In genomic region chr7:123768493-123768892, GRCh38 we compare ENCODE assay signal across 16 cellular contexts. TPM values are rescaled to one million over a fixed set of nuclear protein-coding genes. Genes with fewer than 3 reads are reported as not detected.
DNase-seq lines count a peak whose midpoint lies in the region; ATAC-seq, FAIRE-seq and TF ChIP-seq lines count a peak whose summit lies in the region.
"Had no signal": no experiment of that assay in that cellular context is flagged by ENCODE, and none has a peak within 500 bp of the region (broad histone marks: within the 10 kb centered on the region; RNA-seq: fewer than 3 reads in every experiment).

No MANE protein-coding gene starts in this region.

- WGBS in GM12878 (ENCODE audit: insufficient coverage, insufficient replicate concordance, low lambda C conversion rate, missing lambda C conversion rate), result 79% methylated on average over 3 of the region's 3 CpGs
- no CpG with 5 or more reads among the region's 3 CpGs for WGBS in neuronal stem cell (ENCODE audit: extremely low coverage in 2 of 2, insufficient read length in 2 of 2, insufficient replicate concordance in 1 of 2), 2 donors
- WGBS in heart left ventricle, 4 donors, result 90 to 97% (median 93%) methylated on average over 3 of the region's 3 CpGs

- no peaks in the 10 kb centered on the region; the same call in 2 of the 3 replicates for H3K9me3 ChIP-seq in GM12878 (replicated peaks; ENCODE audit: control insufficient read depth, insufficient read depth, low read length)
- H3K9me3 ChIP-seq in neuronal stem cell (replicated peaks in 1 of 2; ENCODE audit: control insufficient read depth in 2 of 2, insufficient read depth in 1 of 2, low read depth in 1 of 2, low read length in 2 of 2), result no peaks in the 10 kb centered on the region
- no peaks in the 10 kb centered on the region for H3K9me3 ChIP-seq in heart left ventricle

- H2BK12ac ChIP-seq in neuronal stem cell (ENCODE audit: low read length), result no peak overlapping the region

- TF ChIP-seq POLR2A in GM12878 (IDR thresholded peaks at IDR 0.05; ENCODE audit: low read depth, low read length) (no peak), heart left ventricle (IDR thresholded peaks at IDR 0.05) (no peak)

- no peak overlapping the region for H4K8ac ChIP-seq in neuronal stem cell (ENCODE audit: low read depth, low read length)

- no peaks in the 10 kb centered on the region for H3K4me1 ChIP-seq in GM12878 (ENCODE audit: control insufficient read depth, insufficient read depth, low read length)
- H3K4me1 ChIP-seq in neuronal stem cell (ENCODE audit: control insufficient read depth in 2 of 2, insufficient read depth in 1 of 2, low read depth in 1 of 2, low read length in 2 of 2), result no peaks in the 10 kb centered on the region
- H3K4me1 ChIP-seq in heart left ventricle, result peaks cover 0 to 6% (median 0%) of the 10 kb centered on the region in 12 donors

- H3K36me3 Mint-ChIP-seq in CD14-positive monocyte, result no peaks in the 10 kb centered on the region
- H3K36me3 Mint-ChIP-seq: CD4-positive, CD25-positive, alpha-beta regulatory T cell had no signal

- intact Hi-C loops in GM12878 (cut with micrococcal nuclease; ENCODE audit: unreplicated experiment) (no loop called here), CD14-positive monocyte (cut with micrococcal nuclease) (no loop called here), heart left ventricle (cut with DNase I) (no loop called here)

- no peak for TF ChIP-seq RAD21 in GM12878 (IDR thresholded peaks at IDR 0.05; ENCODE audit: insufficient read depth, low read depth, low read length)

- no peak overlapping the region for H3K4me3 Mint-ChIP-seq in CD14-positive monocyte
- H3K4me3 Mint-ChIP-seq: CD4-positive, CD25-positive, alpha-beta regulatory T cell had no signal

- H3K4ac ChIP-seq in neuronal stem cell (ENCODE audit: low read length), result no peak overlapping the region

- peaks cover 2 to 4% (median 4%) of the 10 kb centered on the region in 7 donors for H3K9me3 Mint-ChIP-seq in CD14-positive monocyte

- H3K36me3 ChIP-seq in GM12878 (ENCODE audit: control insufficient read depth in 2 of 2, insufficient read depth in 2 of 2, low read length in 1 of 2), result no peaks in the 10 kb centered on the region
- no peaks in the 10 kb centered on the region for H3K36me3 ChIP-seq in neuronal stem cell (replicated peaks in 1 of 2; ENCODE audit: control insufficient read depth in 2 of 2, insufficient read depth in 2 of 2, low read length in 2 of 2)
- no peaks in the 10 kb centered on the region for H3K36me3 ChIP-seq in heart left ventricle

- no peak overlapping the region for H3K23ac ChIP-seq in neuronal stem cell (ENCODE audit: low read depth, low read length, poor library complexity)

- peaks cover 28% of the 10 kb centered on the region for H3K4me1 Mint-ChIP-seq in CD14-positive monocyte

- no peaks in the 10 kb centered on the region for H3K79me1 ChIP-seq in neuronal stem cell (ENCODE audit: low read depth, low read length)

- no peak overlapping the region for H2BK120ac ChIP-seq in neuronal stem cell (ENCODE audit: low read depth, low read length)

- POLR2A ChIA-PET in GM12878 (lab: Charles Lee), result interaction anchor here (2.9 kb wide), 1 partner anchor 20 kb away, joined by 13 read pairs; the partner anchor contains the start of gene WASL

- no peaks in the 10 kb centered on the region for H3K27me3 ChIP-seq in GM12878 (replicated peaks in 1 of 2; ENCODE audit: control insufficient read depth in 2 of 2, insufficient read depth in 2 of 2, low read length in 1 of 2)
- H3K27me3 ChIP-seq in neuronal stem cell (ENCODE audit: control insufficient read depth in 3 of 3, insufficient read depth in 3 of 3, low read depth in 1 of 3, low read length in 3 of 3), result no peaks in the 10 kb centered on the region
- H3K27me3 ChIP-seq in heart left ventricle, result no peaks in the 10 kb centered on the region

- H3K27me3 Mint-ChIP-seq in CD14-positive monocyte (ENCODE audit: low read depth in 3 of 3), result peaks cover 4 to 7% (median 4%) of the 10 kb centered on the region in 3 donors

- H4K91ac ChIP-seq in neuronal stem cell (ENCODE audit: low read depth, low read length, poor library complexity), result no peak overlapping the region

- H3K18ac ChIP-seq in neuronal stem cell (ENCODE audit: low read length), result no peak overlapping the region

- H3K79me2 ChIP-seq in GM12878 (ENCODE audit: control insufficient read depth, insufficient read depth, low read length), result no peaks in the 10 kb centered on the region

- CTCF ChIA-PET in GM12878 (lab: Yijun Ruan, JAX), result no interaction called here

- in situ Hi-C loops in GM12878 (cut with MboI), result no loop called here

- TF ChIP-seq CTCF in C4-2B (conservative IDR thresholded peaks at IDR 0.05), result no peak
- no peak for TF ChIP-seq CTCF in GM12878 (IDR thresholded peaks at IDR 0.05 in 2 of 3, conservative IDR thresholded peaks at IDR 0.05 in 1 of 3; ENCODE audit: control insufficient read depth in 2 of 3, extremely low read depth in 1 of 3, insufficient read depth in 1 of 3, low read depth in 3 of 3, low read length in 3 of 3)
- TF ChIP-seq CTCF in CD14-positive monocyte (IDR thresholded peaks at IDR 0.05), result no peak
- no peak for TF ChIP-seq CTCF in heart left ventricle (IDR thresholded peaks at IDR 0.05)

- no peak overlapping the region for H3K27ac Mint-ChIP-seq in CD14-positive monocyte
- H3K27ac Mint-ChIP-seq: CD4-positive, CD25-positive, alpha-beta regulatory T cell had no signal

- H3K4me2 ChIP-seq in GM12878 (ENCODE audit: control insufficient read depth, insufficient read depth) (no peak overlapping the region), neuronal stem cell (ENCODE audit: insufficient read depth, low read length, poor library complexity, severe bottlenecking) (no peak overlapping the region)

- no TSS peak for BruUV-seq in GM12878 (replicated peaks; lab: Mats Ljungman, UMichigan)

- no peak overlapping the region for H2AK5ac ChIP-seq in neuronal stem cell (ENCODE audit: low read depth, low read length)

- H3K4me3 ChIP-seq in GM12878 (no peak overlapping the region), neuronal stem cell (ENCODE audit: low read length in 2 of 2) (no peak overlapping the region), heart left ventricle (no peak overlapping the region)

- H2AFZ ChIP-seq in GM12878 (ENCODE audit: control insufficient read depth, low read depth, low read length) (no peak overlapping the region), neuronal stem cell (ENCODE audit: low read length) (no peak overlapping the region)

- no peak overlapping the region for H2BK5ac ChIP-seq in neuronal stem cell (ENCODE audit: low read length)

- H3K9ac ChIP-seq in GM12878 (ENCODE audit: control insufficient read depth, insufficient read depth, low read length) (no peak overlapping the region), neuronal stem cell (ENCODE audit: low read depth, low read length, poor library complexity) (peak overlapping the region; percentile 15)

- H2BK15ac ChIP-seq in neuronal stem cell (ENCODE audit: low read length), result no peak overlapping the region

- no peak for TF ChIP-seq EP300 in GM12878 (IDR thresholded peaks at IDR 0.05; ENCODE audit: borderline replicate concordance in 1 of 2, control insufficient read depth in 1 of 2, low read depth in 2 of 2, low read length in 2 of 2)

- no peak for ATAC-seq in GM12878
- peak; percentile 84 for ATAC-seq in left lobe of liver
- ATAC-seq in heart left ventricle, result no peak

- no peaks in the 10 kb centered on the region for H4K20me1 ChIP-seq in GM12878 (ENCODE audit: control insufficient read depth, insufficient read depth)

- SMC1A ChIA-PET in GM12878 (lab: Charles Lee; ENCODE audit: uncharacterized antibody, unreplicated experiment), result interaction anchor here (0.9 to 6.1 kb wide), 4 partner anchors 8 to 19 kb away, joined by 3 to 29 read pairs (median 15); partner anchors contain the start of gene WASL

- DNase-seq in GM12878 (ENCODE audit: low read depth, low spot score), result no peak
- peak; percentile 48 for DNase-seq in left lobe of liver (ENCODE audit: low spot score)
- no peak for DNase-seq in neuronal stem cell (ENCODE audit: low spot score)
- DNase-seq in CD14-positive monocyte (ENCODE audit: low spot score), result no peak
- DNase-seq in NCI-H1417 (lab: John Stamatoyannopoulos, UW), result no peak
- no peak for DNase-seq in heart left ventricle
- DNase-seq: CD4-positive, CD25-positive, alpha-beta regulatory T cell; DMS153; DMS79 treated with DMSO at 0.1 percent for 48 hours; EL; IMR-90; KG1 had no signal

- H3K14ac ChIP-seq in neuronal stem cell (ENCODE audit: low read length), result no peak overlapping the region

- peak; percentile 23 for FAIRE-seq in GM12878 (lab: Jason Lieb, UNC)
- FAIRE-seq: G401.6, GM12892, GM19239 had no signal

- H3K27ac ChIP-seq in C4-2B (peak overlapping the region; percentile 33; the same call in 1 of the 2 replicates), GM12878 (ENCODE audit: control insufficient read depth, insufficient read depth) (no peak overlapping the region), neuronal stem cell (replicated peaks; ENCODE audit: low read length) (no peak overlapping the region), heart left ventricle (no peak overlapping the region)

- RAD21 ChIA-PET in GM12878 (lab: Charles Lee; ENCODE audit: unreplicated experiment), result interaction anchor here (1.5 kb wide), 1 partner anchor 25 kb away, joined by 4 read pairs; no protein-coding TSS in a partner anchor

TF ChIP-seq in GM12878, 131 proteins besides CTCF, POLR2A, EP300 and RAD21 (continues in another document):
- TF ChIP-seq MEF2A (IDR thresholded peaks at IDR 0.05; ENCODE audit: insufficient read depth, low read depth, low read length) (no peak), SMAD1 (IDR thresholded peaks at IDR 0.05; ENCODE audit: low read depth, partially characterized antibody) (no peak)

RNA-seq across cellular contexts. Expression of gene WASL, which starts 19.7 kb away (rescaled TPM):
- total RNA-seq in GM12878 (2013; cell fraction: nucleolus; rRNA removed), result 22.8 and 24.8 TPM in 2 replicates
- total RNA-seq in GM12878 (2014; rRNA removed) (3.1 and 3.2 TPM in 2 replicates), GM12878 (2014; rRNA removed; fragmentation: Illumina TruSeq; extraction: Trizol) (4.6 and 4.7 TPM in 2 replicates), GM12878 (2021) (6.4 and 6.5 TPM in 2 replicates), left lobe of liver (19.6 TPM), heart left ventricle (10 to 100 TPM; 20.1 to 30.3 (median 26.4) TPM)
- polyA plus RNA-seq in GM12878 (2011; ENCODE audit: low read depth), result 1.3 TPM
- polyA plus RNA-seq in GM12878 (2011; rRNA removed) (4.0 and 5.5 TPM in 2 replicates), GM12878 (2014; fragmentation: Illumina TruSeq; extraction: Trizol) (4.3 and 6.4 TPM in 2 replicates), GM12878 (2014; fragmentation: Nextera tagmentation; extraction: Ambion mirVana) (1 to 10 TPM; 2.0 to 2.1 TPM), GM12878 (2014; rRNA removed) (3.0 and 3.2 TPM in 2 replicates), GM12878 (2016; fragmentation: Nextera tagmentation; extraction: Ambion mirVana) (1 to 10 TPM; 3.5 TPM), CD14-positive monocyte (1 to 10 TPM; 1.6 to 2.1 TPM), heart left ventricle (10 to 100 TPM; 11.2 to 23.3 TPM)
- 1.6 and 1.9 TPM in 2 replicates for polyA plus RNA-seq in GM12878 (2011; cell fraction: cytosol; rRNA removed)
- polyA plus RNA-seq in GM12878 (2011; cell fraction: nucleus; rRNA removed), result 7.0 and 7.3 TPM in 2 replicates
- 2.7 and 3.3 TPM in 2 replicates for polyA plus RNA-seq in GM12878 (2012)
- 3.7 and 4.4 TPM in 2 replicates for polyA minus RNA-seq in GM12878 (2011; rRNA and poly(A)+ RNA removed)
- 2.1 and 3.5 TPM in 2 replicates for polyA minus RNA-seq in GM12878 (2011; cell fraction: cytosol; rRNA and poly(A)+ RNA removed)
- polyA minus RNA-seq in GM12878 (2011; cell fraction: nucleus; rRNA and poly(A)+ RNA removed), result 17.9 and 30.2 TPM in 2 replicates
- polyA plus RNA-seq in neuronal stem cell (2013, experiment 1 of 2), result 27.7 TPM
- polyA plus RNA-seq in neuronal stem cell (2013, experiment 2 of 2), result 28.8 TPM
